ENCODE assay signal across 1 cellular context in the genomic region with DNA sequence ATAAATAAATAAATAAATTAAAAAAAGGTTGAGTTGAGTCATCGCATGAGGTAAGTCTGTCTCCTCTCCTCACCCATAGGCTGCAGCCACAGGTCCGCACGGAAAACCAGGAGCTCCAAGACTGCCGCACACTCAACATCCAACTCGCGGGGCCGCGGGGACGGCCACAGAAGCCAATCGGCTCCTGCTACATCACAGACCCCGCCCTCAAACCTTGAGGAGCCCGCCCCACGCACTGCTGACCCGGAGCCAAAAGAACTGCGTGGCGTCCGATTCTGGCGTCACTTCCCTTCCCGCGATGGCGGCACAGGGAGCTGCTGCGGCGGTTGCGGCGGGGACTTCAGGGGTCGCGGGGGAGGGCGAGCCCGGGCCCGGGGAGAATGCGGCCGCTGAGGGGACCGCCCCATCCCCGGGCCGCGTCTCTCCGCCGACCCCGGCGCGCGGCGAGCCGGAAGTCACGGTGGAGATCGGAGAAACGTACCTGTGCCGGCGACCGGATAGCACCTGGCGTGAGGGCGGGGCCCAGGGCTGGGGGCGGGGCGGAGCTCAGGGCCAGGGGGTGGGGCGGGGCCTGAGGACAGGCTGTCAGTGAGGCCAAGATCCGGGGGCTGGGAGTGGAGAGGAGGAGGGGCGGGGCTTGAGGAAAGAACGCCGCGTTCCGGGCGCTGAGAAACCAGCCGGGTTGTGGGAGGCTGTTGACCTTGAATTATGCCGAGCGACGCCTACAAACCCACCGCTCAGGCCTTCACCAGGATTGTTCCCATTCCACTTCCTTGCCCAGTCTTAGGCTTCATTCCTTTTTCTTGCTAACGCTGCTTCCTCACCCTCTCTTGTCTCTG.
TF ChIP-seq lines count a peak whose summit lies in the region.

A gene (plus strand): TSS at position 281 of the 839 bp plus-strand sequence. CDS start 18 bp downstream, at position 299.

TF ChIP-seq in HepG2, 621 proteins besides CTCF, POLR2A, EP300 and RAD21 (continued from another document and continues in another):
- TF ChIP-seq, protein P1, sequence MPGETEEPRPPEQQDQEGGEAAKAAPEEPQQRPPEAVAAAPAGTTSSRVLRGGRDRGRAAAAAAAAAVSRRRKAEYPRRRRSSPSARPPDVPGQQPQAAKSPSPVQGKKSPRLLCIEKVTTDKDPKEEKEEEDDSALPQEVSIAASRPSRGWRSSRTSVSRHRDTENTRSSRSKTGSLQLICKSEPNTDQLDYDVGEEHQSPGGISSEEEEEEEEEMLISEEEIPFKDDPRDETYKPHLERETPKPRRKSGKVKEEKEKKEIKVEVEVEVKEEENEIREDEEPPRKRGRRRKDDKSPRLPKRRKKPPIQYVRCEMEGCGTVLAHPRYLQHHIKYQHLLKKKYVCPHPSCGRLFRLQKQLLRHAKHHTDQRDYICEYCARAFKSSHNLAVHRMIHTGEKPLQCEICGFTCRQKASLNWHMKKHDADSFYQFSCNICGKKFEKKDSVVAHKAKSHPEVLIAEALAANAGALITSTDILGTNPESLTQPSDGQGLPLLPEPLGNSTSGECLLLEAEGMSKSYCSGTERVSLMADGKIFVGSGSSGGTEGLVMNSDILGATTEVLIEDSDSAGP (CRISPR knock-in tag; IDR thresholded peaks at IDR 0.05; ENCODE audit: borderline replicate concordance): peak; percentile 88; the same call in 1 of the 2 replicates
- TF ChIP-seq, protein P2, sequence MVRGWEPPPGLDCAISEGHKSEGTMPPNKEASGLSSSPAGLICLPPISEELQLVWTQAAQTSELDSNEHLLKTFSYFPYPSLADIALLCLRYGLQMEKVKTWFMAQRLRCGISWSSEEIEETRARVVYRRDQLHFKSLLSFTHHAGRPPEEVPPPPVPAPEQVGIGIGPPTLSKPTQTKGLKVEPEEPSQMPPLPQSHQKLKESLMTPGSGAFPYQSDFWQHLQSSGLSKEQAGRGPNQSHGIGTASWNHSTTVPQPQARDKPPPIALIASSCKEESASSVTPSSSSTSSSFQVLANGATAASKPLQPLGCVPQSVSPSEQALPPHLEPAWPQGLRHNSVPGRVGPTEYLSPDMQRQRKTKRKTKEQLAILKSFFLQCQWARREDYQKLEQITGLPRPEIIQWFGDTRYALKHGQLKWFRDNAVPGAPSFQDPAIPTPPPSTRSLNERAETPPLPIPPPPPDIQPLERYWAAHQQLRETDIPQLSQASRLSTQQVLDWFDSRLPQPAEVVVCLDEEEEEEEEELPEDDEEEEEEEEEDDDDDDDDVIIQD (CRISPR knock-in tag; IDR thresholded peaks at IDR 0.05; ENCODE audit: low read depth): peak; percentile 66; the same call in 1 of the 2 replicates
- TF ChIP-seq NFKBIZ (CRISPR knock-in tag; IDR thresholded peaks at IDR 0.05) (peak; percentile 93), YEATS2 (CRISPR knock-in tag; IDR thresholded peaks at IDR 0.05; ENCODE audit: borderline replicate concordance) (peak; percentile 85), SNAPC2 (CRISPR knock-in tag; IDR thresholded peaks at IDR 0.05) (peak; percentile 93), FOSL2 (CRISPR knock-in tag; IDR thresholded peaks at IDR 0.05) (peak; percentile 36; the same call in 1 of the 2 replicates), NPAS2 (CRISPR knock-in tag; IDR thresholded peaks at IDR 0.05; ENCODE audit: borderline replicate concordance) (no peak), SOX6 (IDR thresholded peaks at IDR 0.05) (no peak), SOX6 (CRISPR knock-in tag; IDR thresholded peaks at IDR 0.05) (peak; percentile 38; the same call in 1 of the 2 replicates), ZFX (CRISPR knock-in tag; IDR thresholded peaks at IDR 0.05; ENCODE audit: low read depth) (peak; percentile 59), SRY (CRISPR knock-in tag; IDR thresholded peaks at IDR 0.05) (0 out of 2 replicates have a peak, but pooled peaks have one; percentile 36), TRIM24 (CRISPR knock-in tag; IDR thresholded peaks at IDR 0.05) (no peak), ZNF484 (CRISPR knock-in tag; IDR thresholded peaks at IDR 0.05; ENCODE audit: borderline replicate concordance, low read depth) (no peak), RCOR2 (CRISPR knock-in tag; IDR thresholded peaks at IDR 0.05) (0 out of 2 replicates have a peak, but pooled peaks have one; percentile 47), HDAC2 (CRISPR knock-in tag; IDR thresholded peaks at IDR 0.05) (peak; percentile 61; the same call in 1 of the 2 replicates), HNRNPK (IDR thresholded peaks at IDR 0.05; ENCODE audit: low read depth, low read length, poor library complexity, severe bottlenecking) (peak; percentile 85), NFYC (CRISPR knock-in tag; IDR thresholded peaks at IDR 0.05) (peak; percentile 87), BRD4 (CRISPR knock-in tag; IDR thresholded peaks at IDR 0.05) (peak; percentile 68; the same call in 1 of the 2 replicates), ZNF777 (CRISPR knock-in tag; IDR thresholded peaks at IDR 0.05) (0 out of 2 replicates have a peak, but pooled peaks have one; percentile 26), CREB1 (IDR thresholded peaks at IDR 0.05) (peak; percentile 93), CREB1 (CRISPR knock-in tag; IDR thresholded peaks at IDR 0.05) (peak; percentile 98), ZBTB8A (CRISPR knock-in tag; IDR thresholded peaks at IDR 0.05; ENCODE audit: borderline replicate concordance, low read depth) (no peak), SIN3B (IDR thresholded peaks at IDR 0.05; ENCODE audit: low read length) (peak; percentile 93), RAD51 (IDR thresholded peaks at IDR 0.05; ENCODE audit: borderline replicate concordance) (no peak), ZNF788 (CRISPR knock-in tag; IDR thresholded peaks at IDR 0.05; ENCODE audit: borderline replicate concordance) (peak; percentile 75; the same call in 1 of the 2 replicates), PCBP1 (IDR thresholded peaks at IDR 0.05; ENCODE audit: borderline replicate concordance, low read depth, low read length) (peak; percentile 75; the same call in 1 of the 2 replicates), FOXK2 (IDR thresholded peaks at IDR 0.05) (0 out of 2 replicates have a peak, but pooled peaks have one; percentile 17), ZFP36L2 (CRISPR knock-in tag; IDR thresholded peaks at IDR 0.05) (no peak), TP53 (CRISPR knock-in tag; conservative IDR thresholded peaks at IDR 0.05) (no peak), IRX3 (CRISPR knock-in tag; IDR thresholded peaks at IDR 0.05; ENCODE audit: borderline replicate concordance, low read depth) (peak; percentile 88; the same call in 1 of the 2 replicates), KDM6A (CRISPR knock-in tag; IDR thresholded peaks at IDR 0.05; ENCODE audit: low read depth) (no peak), DMAP1 (CRISPR knock-in tag; IDR thresholded peaks at IDR 0.05) (peak; percentile 65), ATM (IDR thresholded peaks at IDR 0.05; ENCODE audit: borderline replicate concordance) (no peak), RARA (CRISPR knock-in tag; IDR thresholded peaks at IDR 0.05) (peak; percentile 54), MXD4 (CRISPR knock-in tag; IDR thresholded peaks at IDR 0.05) (peak; percentile 95), ZBTB20 (CRISPR knock-in tag; IDR thresholded peaks at IDR 0.05; ENCODE audit: borderline replicate concordance, low read depth) (peak; percentile 81), NR2C2 (CRISPR knock-in tag; IDR thresholded peaks at IDR 0.05; ENCODE audit: borderline replicate concordance) (peak; percentile 99), ZNF564 (CRISPR knock-in tag; IDR thresholded peaks at IDR 0.05) (0 out of 2 replicates have a peak, but pooled peaks have one; percentile 38), FLYWCH1 (CRISPR knock-in tag; IDR thresholded peaks at IDR 0.05) (no peak)
- TF ChIP-seq, protein P3, sequence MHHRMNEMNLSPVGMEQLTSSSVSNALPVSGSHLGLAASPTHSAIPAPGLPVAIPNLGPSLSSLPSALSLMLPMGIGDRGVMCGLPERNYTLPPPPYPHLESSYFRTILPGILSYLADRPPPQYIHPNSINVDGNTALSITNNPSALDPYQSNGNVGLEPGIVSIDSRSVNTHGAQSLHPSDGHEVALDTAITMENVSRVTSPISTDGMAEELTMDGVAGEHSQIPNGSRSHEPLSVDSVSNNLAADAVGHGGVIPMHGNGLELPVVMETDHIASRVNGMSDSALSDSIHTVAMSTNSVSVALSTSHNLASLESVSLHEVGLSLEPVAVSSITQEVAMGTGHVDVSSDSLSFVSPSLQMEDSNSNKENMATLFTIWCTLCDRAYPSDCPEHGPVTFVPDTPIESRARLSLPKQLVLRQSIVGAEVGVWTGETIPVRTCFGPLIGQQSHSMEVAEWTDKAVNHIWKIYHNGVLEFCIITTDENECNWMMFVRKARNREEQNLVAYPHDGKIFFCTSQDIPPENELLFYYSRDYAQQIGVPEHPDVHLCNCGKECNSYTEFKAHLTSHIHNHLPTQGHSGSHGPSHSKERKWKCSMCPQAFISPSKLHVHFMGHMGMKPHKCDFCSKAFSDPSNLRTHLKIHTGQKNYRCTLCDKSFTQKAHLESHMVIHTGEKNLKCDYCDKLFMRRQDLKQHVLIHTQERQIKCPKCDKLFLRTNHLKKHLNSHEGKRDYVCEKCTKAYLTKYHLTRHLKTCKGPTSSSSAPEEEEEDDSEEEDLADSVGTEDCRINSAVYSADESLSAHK (CRISPR knock-in tag; IDR thresholded peaks at IDR 0.05; ENCODE audit: borderline replicate concordance): peak; percentile 87; the same call in 1 of the 2 replicates
- TF ChIP-seq, protein P4, sequence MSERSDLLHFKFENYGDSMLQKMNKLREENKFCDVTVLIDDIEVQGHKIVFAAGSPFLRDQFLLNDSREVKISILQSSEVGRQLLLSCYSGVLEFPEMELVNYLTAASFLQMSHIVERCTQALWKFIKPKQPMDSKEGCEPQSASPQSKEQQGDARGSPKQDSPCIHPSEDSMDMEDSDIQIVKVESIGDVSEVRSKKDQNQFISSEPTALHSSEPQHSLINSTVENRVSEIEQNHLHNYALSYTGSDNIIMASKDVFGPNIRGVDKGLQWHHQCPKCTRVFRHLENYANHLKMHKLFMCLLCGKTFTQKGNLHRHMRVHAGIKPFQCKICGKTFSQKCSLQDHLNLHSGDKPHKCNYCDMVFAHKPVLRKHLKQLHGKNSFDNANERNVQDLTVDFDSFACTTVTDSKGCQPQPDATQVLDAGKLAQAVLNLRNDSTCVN (CRISPR knock-in tag; IDR thresholded peaks at IDR 0.05; ENCODE audit: borderline replicate concordance): peak; percentile 39
- TF ChIP-seq, protein P5, sequence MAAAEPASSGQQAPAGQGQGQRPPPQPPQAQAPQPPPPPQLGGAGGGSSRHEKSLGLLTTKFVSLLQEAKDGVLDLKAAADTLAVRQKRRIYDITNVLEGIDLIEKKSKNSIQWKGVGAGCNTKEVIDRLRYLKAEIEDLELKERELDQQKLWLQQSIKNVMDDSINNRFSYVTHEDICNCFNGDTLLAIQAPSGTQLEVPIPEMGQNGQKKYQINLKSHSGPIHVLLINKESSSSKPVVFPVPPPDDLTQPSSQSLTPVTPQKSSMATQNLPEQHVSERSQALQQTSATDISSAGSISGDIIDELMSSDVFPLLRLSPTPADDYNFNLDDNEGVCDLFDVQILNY (CRISPR knock-in tag; conservative IDR thresholded peaks at IDR 0.05): peak; percentile 87; the same call in 1 of the 2 replicates
- TF ChIP-seq, protein P6, sequence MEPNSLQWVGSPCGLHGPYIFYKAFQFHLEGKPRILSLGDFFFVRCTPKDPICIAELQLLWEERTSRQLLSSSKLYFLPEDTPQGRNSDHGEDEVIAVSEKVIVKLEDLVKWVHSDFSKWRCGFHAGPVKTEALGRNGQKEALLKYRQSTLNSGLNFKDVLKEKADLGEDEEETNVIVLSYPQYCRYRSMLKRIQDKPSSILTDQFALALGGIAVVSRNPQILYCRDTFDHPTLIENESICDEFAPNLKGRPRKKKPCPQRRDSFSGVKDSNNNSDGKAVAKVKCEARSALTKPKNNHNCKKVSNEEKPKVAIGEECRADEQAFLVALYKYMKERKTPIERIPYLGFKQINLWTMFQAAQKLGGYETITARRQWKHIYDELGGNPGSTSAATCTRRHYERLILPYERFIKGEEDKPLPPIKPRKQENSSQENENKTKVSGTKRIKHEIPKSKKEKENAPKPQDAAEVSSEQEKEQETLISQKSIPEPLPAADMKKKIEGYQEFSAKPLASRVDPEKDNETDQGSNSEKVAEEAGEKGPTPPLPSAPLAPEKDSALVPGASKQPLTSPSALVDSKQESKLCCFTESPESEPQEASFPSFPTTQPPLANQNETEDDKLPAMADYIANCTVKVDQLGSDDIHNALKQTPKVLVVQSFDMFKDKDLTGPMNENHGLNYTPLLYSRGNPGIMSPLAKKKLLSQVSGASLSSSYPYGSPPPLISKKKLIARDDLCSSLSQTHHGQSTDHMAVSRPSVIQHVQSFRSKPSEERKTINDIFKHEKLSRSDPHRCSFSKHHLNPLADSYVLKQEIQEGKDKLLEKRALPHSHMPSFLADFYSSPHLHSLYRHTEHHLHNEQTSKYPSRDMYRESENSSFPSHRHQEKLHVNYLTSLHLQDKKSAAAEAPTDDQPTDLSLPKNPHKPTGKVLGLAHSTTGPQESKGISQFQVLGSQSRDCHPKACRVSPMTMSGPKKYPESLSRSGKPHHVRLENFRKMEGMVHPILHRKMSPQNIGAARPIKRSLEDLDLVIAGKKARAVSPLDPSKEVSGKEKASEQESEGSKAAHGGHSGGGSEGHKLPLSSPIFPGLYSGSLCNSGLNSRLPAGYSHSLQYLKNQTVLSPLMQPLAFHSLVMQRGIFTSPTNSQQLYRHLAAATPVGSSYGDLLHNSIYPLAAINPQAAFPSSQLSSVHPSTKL (CRISPR knock-in tag; IDR thresholded peaks at IDR 0.05): peak; percentile 62
- TF ChIP-seq, protein P7, sequence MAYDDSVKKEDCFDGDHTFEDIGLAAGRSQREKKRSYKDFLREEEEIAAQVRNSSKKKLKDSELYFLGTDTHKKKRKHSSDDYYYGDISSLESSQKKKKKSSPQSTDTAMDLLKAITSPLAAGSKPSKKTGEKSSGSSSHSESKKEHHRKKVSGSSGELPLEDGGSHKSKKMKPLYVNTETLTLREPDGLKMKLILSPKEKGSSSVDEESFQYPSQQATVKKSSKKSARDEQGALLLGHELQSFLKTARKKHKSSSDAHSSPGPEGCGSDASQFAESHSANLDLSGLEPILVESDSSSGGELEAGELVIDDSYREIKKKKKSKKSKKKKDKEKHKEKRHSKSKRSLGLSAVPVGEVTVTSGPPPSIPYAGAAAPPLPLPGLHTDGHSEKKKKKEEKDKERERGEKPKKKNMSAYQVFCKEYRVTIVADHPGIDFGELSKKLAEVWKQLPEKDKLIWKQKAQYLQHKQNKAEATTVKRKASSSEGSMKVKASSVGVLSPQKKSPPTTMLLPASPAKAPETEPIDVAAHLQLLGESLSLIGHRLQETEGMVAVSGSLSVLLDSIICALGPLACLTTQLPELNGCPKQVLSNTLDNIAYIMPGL (CRISPR knock-in tag; IDR thresholded peaks at IDR 0.05; ENCODE audit: borderline replicate concordance in 1 of 2, low read depth in 1 of 2): peak; percentile 63 to 81
- TF ChIP-seq, protein P8, sequence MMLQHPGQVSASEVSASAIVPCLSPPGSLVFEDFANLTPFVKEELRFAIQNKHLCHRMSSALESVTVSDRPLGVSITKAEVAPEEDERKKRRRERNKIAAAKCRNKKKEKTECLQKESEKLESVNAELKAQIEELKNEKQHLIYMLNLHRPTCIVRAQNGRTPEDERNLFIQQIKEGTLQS (CRISPR knock-in tag; IDR thresholded peaks at IDR 0.05): peak; percentile 48; the same call in 1 of the 2 replicates
